15 cellular contexts compared by ENCODE assay signal in genomic region chr6:150079604-150080003, GRCh38. TPM values are rescaled to one million over a fixed set of nuclear protein-coding genes. Genes with fewer than 3 reads are reported as not detected.
DNase-seq lines count a peak whose midpoint lies in the region; ATAC-seq and TF ChIP-seq lines count a peak whose summit lies in the region.
"Had no signal": no experiment of that assay in that cellular context is flagged by ENCODE, and none has a peak within 500 bp of the region (broad histone marks: within the 10 kb centered on the region; RNA-seq: fewer than 3 reads in every experiment).

No MANE protein-coding gene starts in this region.

- TF ChIP-seq EP300 in Ishikawa (IDR thresholded peaks at IDR 0.05; ENCODE audit: borderline replicate concordance) = no peak

- H3K27ac Mint-ChIP-seq in activated CD8-positive, alpha-beta T cell treated with anti-CD3 and anti-CD28 coated beads for 36 hours = no peak overlapping the region
- no peak overlapping the region for H3K27ac Mint-ChIP-seq in stimulated activated memory B cell treated with anti-CD40 and anti-IgM and Interleukin-4, amounts not matched to agents 10 μg/mL and 1 μg/mL and 100 μg/mL, for 72 hours
- H3K27ac Mint-ChIP-seq: HFFc6 had no signal

- no peak for TF ChIP-seq RAD21 in Ishikawa (IDR thresholded peaks at IDR 0.05; ENCODE audit: low read depth)

- CTCF ChIA-PET in activated CD8-positive, alpha-beta T cell treated with anti-CD3 and anti-CD28 coated beads for 36 hours (lab: Charles Lee) = interaction anchor here (0.6 to 13.9 kb wide), 18 partner anchors 9 to 738 kb away, joined by 3 to 162 read pairs (median 4); partner anchors contain the start of gene ULBP3

- no peak for TF ChIP-seq CTCF in activated CD8-positive, alpha-beta T cell treated with anti-CD3 and anti-CD28 coated beads for 36 hours (IDR thresholded peaks at IDR 0.05)

- no peaks in the 10 kb centered on the region for H3K36me3 Mint-ChIP-seq in activated CD8-positive, alpha-beta T cell treated with anti-CD3 and anti-CD28 coated beads for 36 hours (ENCODE audit: low read depth)
- no peaks in the 10 kb centered on the region for H3K36me3 Mint-ChIP-seq in stimulated activated memory B cell treated with anti-CD40 and anti-IgM and Interleukin-4, amounts not matched to agents 10 μg/mL and 1 μg/mL and 100 μg/mL, for 72 hours

- peak; percentile 34 for DNase-seq in NCI-H2171 treated with DMSO at 0.1 percent for 48 hours (lab: John Stamatoyannopoulos, UW)
- DNase-seq in NCI-H2171 (lab: John Stamatoyannopoulos, UW) = no peak
- peak; percentile 49 for DNase-seq in activated CD8-positive, alpha-beta T cell treated with anti-CD3 and anti-CD28 coated beads for 36 hours
- peak; percentile 12 for DNase-seq in iris pigment epithelial cell (ENCODE audit: low read depth)
- no peak for DNase-seq in NCI-H187 (lab: John Stamatoyannopoulos, UW)
- DNase-seq: ACHN, caudate nucleus, HFFc6, left cardiac atrium, NCI-H1436 treated with DMSO at 0.1 percent for 48 hours had no signal

- ATAC-seq in activated CD8-positive, alpha-beta T cell treated with anti-CD3 and anti-CD28 coated beads for 36 hours = peak; percentile 70
- no peak for ATAC-seq in stimulated activated memory B cell treated with anti-CD40 and anti-IgM and Interleukin-4, amounts not matched to agents 10 μg/mL and 1 μg/mL and 100 μg/mL, for 72 hours
- no peak for ATAC-seq in HG02623 (IDR thresholded peaks at IDR 0.05; ENCODE audit: unreplicated experiment)
- ATAC-seq: Right ventricle myocardium inferior had no signal

- POLR2A ChIA-PET in activated CD8-positive, alpha-beta T cell treated with anti-CD3 and anti-CD28 coated beads for 36 hours (lab: Charles Lee) = no interaction called here

- H3K27me3 Mint-ChIP-seq in activated CD8-positive, alpha-beta T cell treated with anti-CD3 and anti-CD28 coated beads for 36 hours = peaks cover 16% of the 10 kb centered on the region
- H3K27me3 Mint-ChIP-seq in stimulated activated memory B cell treated with anti-CD40 and anti-IgM and Interleukin-4, amounts not matched to agents 10 μg/mL and 1 μg/mL and 100 μg/mL, for 72 hours = peaks cover 39% of the 10 kb centered on the region

- peaks cover 20% of the 10 kb centered on the region for H3K4me1 Mint-ChIP-seq in activated CD8-positive, alpha-beta T cell treated with anti-CD3 and anti-CD28 coated beads for 36 hours (ENCODE audit: low read depth)
- H3K4me1 Mint-ChIP-seq in stimulated activated memory B cell treated with anti-CD40 and anti-IgM and Interleukin-4, amounts not matched to agents 10 μg/mL and 1 μg/mL and 100 μg/mL, for 72 hours = peaks cover 6% of the 10 kb centered on the region

- H3K9me3 Mint-ChIP-seq in activated CD8-positive, alpha-beta T cell treated with anti-CD3 and anti-CD28 coated beads for 36 hours = no peaks in the 10 kb centered on the region
- no peaks in the 10 kb centered on the region for H3K9me3 Mint-ChIP-seq in stimulated activated memory B cell treated with anti-CD40 and anti-IgM and Interleukin-4, amounts not matched to agents 10 μg/mL and 1 μg/mL and 100 μg/mL, for 72 hours
- H3K9me3 Mint-ChIP-seq: HFFc6 had no signal

- intact Hi-C loops in activated CD8-positive, alpha-beta T cell treated with anti-CD3 and anti-CD28 coated beads for 36 hours (cut with micrococcal nuclease) = loop anchor here (2.0 to 5.0 kb wide), 2 partner anchors 255 to 733 kb away; no protein-coding TSS in a partner anchor

- no peak overlapping the region for H3K4me3 Mint-ChIP-seq in activated CD8-positive, alpha-beta T cell treated with anti-CD3 and anti-CD28 coated beads for 36 hours
- H3K4me3 Mint-ChIP-seq in stimulated activated memory B cell treated with anti-CD40 and anti-IgM and Interleukin-4, amounts not matched to agents 10 μg/mL and 1 μg/mL and 100 μg/mL, for 72 hours = no peak overlapping the region
- H3K4me3 Mint-ChIP-seq: HFFc6 had no signal

TF ChIP-seq in Ishikawa, 13 proteins besides CTCF, POLR2A, EP300 and RAD21:
- no peak for TF ChIP-seq FOXM1 (IDR thresholded peaks at IDR 0.05; ENCODE audit: borderline replicate concordance, low read depth)
- no peak for TF ChIP-seq CEBPB (IDR thresholded peaks at IDR 0.05)
- peak; percentile 38; the same call in 1 of the 2 replicates for TF ChIP-seq TEAD4 (IDR thresholded peaks at IDR 0.05)
- TF ChIP-seq EGR1 (IDR thresholded peaks at IDR 0.05) = no peak
- no peak for TF ChIP-seq ZBTB7A (IDR thresholded peaks at IDR 0.05; ENCODE audit: low read depth)
- no peak for TF ChIP-seq YY1 (IDR thresholded peaks at IDR 0.05; ENCODE audit: low read depth)
- TF ChIP-seq TCF12 (IDR thresholded peaks at IDR 0.05; ENCODE audit: low read depth) = 0 out of 2 replicates have a peak, but pooled peaks have one; percentile 30
- no peak for TF ChIP-seq TAF1 (IDR thresholded peaks at IDR 0.05; ENCODE audit: low read depth)
- TF ChIP-seq, protein P1, sequence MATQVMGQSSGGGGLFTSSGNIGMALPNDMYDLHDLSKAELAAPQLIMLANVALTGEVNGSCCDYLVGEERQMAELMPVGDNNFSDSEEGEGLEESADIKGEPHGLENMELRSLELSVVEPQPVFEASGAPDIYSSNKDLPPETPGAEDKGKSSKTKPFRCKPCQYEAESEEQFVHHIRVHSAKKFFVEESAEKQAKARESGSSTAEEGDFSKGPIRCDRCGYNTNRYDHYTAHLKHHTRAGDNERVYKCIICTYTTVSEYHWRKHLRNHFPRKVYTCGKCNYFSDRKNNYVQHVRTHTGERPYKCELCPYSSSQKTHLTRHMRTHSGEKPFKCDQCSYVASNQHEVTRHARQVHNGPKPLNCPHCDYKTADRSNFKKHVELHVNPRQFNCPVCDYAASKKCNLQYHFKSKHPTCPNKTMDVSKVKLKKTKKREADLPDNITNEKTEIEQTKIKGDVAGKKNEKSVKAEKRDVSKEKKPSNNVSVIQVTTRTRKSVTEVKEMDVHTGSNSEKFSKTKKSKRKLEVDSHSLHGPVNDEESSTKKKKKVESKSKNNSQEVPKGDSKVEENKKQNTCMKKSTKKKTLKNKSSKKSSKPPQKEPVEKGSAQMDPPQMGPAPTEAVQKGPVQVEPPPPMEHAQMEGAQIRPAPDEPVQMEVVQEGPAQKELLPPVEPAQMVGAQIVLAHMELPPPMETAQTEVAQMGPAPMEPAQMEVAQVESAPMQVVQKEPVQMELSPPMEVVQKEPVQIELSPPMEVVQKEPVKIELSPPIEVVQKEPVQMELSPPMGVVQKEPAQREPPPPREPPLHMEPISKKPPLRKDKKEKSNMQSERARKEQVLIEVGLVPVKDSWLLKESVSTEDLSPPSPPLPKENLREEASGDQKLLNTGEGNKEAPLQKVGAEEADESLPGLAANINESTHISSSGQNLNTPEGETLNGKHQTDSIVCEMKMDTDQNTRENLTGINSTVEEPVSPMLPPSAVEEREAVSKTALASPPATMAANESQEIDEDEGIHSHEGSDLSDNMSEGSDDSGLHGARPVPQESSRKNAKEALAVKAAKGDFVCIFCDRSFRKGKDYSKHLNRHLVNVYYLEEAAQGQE (IDR thresholded peaks at IDR 0.05; ENCODE audit: low read depth) = no peak
- TF ChIP-seq CREB1 (IDR thresholded peaks at IDR 0.05; ENCODE audit: low read depth) = no peak
- TF ChIP-seq, protein P2, sequence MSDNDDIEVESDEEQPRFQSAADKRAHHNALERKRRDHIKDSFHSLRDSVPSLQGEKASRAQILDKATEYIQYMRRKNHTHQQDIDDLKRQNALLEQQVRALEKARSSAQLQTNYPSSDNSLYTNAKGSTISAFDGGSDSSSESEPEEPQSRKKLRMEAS (IDR thresholded peaks at IDR 0.05) = peak; percentile 94
- no peak for TF ChIP-seq USF1 (IDR thresholded peaks at IDR 0.05)
- peak; percentile 62 for TF ChIP-seq NFIC (IDR thresholded peaks at IDR 0.05)

RNA-seq across cellular contexts. Expression of gene ULBP3, which starts 10.7 kb away (rescaled TPM):
- under 1 TPM; 0.47 to 0.77 TPM for total RNA-seq in activated CD8-positive, alpha-beta T cell treated with anti-CD3 and anti-CD28 coated beads for 36 hours

RNA-seq across cellular contexts. Expression of gene RAET1L, which starts 54.3 kb away (rescaled TPM):
- total RNA-seq in activated CD8-positive, alpha-beta T cell treated with anti-CD3 and anti-CD28 coated beads for 36 hours = not detected
- total RNA-seq: HFFc6, left cardiac atrium, omental fat pad, Right ventricle myocardium inferior had no signal

Comparison
In these comparisons a context has a peak if more than half of its experiments do, and no peak if none do; other contexts are left out.
1. DNase-seq: peak in NCI-H2171 treated with DMSO at 0.1 percent for 48 hours (single experiment), activated CD8-positive, alpha-beta T cell treated with anti-CD3 and anti-CD28 coated beads for 36 hours (single experiment) and iris pigment epithelial cell (single experiment); none in NCI-H2171 (single experiment) and NCI-H187 (0 of 2).